In the genomic region with DNA sequence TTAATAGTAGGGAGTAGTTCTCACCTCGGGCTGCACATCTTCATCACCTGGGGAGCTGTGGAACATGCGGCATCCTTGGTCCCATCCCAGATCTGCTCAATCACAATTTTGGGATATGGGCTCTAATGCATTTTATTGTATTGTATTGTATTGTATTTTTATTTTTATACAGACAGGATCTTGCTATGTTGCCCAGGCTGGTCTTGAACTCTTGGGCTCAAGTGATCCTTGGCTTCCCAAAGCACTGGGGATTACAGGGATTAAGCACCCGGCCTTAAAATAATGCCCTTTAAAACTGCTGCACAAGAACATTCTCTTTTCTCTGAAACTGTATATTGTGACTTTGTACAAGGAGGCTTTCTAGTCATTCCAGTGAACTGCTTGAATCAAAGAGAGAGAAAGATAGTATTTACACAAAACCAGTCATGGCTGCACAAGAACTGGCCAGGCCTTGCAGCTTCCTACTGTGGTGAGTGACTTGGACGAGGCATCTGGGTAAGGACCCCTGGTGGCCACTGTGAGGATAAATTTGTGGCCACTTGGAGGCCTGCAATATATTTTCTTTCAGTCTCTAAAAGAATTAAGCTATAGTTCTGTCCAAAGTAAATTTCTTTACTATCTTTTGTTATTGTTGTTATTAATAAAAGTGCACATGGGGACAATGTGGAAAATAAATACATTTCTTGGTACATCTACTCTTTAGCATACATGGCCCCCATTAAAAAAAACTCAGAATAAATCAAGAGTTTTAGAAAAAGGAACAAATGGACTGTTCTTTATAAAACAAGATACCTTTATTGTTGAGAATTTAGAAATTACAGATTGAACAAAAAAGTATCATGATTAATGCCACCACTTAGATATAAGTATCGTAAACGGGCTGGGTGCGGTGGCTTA, we compare ENCODE assay signal across 8 cellular contexts. TPM values are rescaled to one million over a fixed set of nuclear protein-coding genes. Genes with fewer than 3 reads are reported as not detected.
A peak's percentile ranks its signal among the peaks of the same experiment; 100 is the strongest.
DNase-seq lines count a peak whose midpoint lies in the region; ATAC-seq, FAIRE-seq and TF ChIP-seq lines count a peak whose summit lies in the region.

No MANE protein-coding gene starts in this region.

- H3K36me3 ChIP-seq in SJCRH30 (peaks cover 2% of the 10 kb centered on the region; the same call in 1 of the 2 replicates), trophoblast cell (ENCODE audit: control insufficient read depth in 1 of 2, insufficient read depth in 2 of 2, low read length in 2 of 2) (peaks cover 0 to 2% of the 10 kb centered on the region in 2 experiments)

- H3K27ac ChIP-seq in SJCRH30 = no peak overlapping the region
- H3K27ac ChIP-seq in trophoblast cell (ENCODE audit: low read depth, low read length) = no peak overlapping the region

- no peaks in the 10 kb centered on the region for H3K27me3 Mint-ChIP-seq in CD14-positive monocyte (ENCODE audit: low read depth in 3 of 3)

- H3K9me3 Mint-ChIP-seq in CD14-positive monocyte = peaks cover 0 to 3% (median 0%) of the 10 kb centered on the region in 7 donors

- FAIRE-seq in urothelium cell line (lab: Jason Lieb, UNC) = no peak

- H3K27me3 ChIP-seq in SJCRH30 (no peaks in the 10 kb centered on the region), trophoblast cell (ENCODE audit: insufficient read depth, low read length) (no peaks in the 10 kb centered on the region)

- no peak overlapping the region for H3K4me2 ChIP-seq in trophoblast cell (ENCODE audit: low read length)

- no peak overlapping the region for H4K8ac ChIP-seq in trophoblast cell (ENCODE audit: low read depth, low read length)

- peak; percentile 88 for TF ChIP-seq CTCF in CD14-positive monocyte (IDR thresholded peaks at IDR 0.05)
- peak; percentile 91 for TF ChIP-seq CTCF in LNCAP (IDR thresholded peaks at IDR 0.05)

- no peak overlapping the region for H2BK12ac ChIP-seq in trophoblast cell (ENCODE audit: low read length)

- no peaks in the 10 kb centered on the region for H3K9me3 ChIP-seq in SJCRH30 (replicated peaks)
- H3K9me3 ChIP-seq in trophoblast cell (ENCODE audit: insufficient read depth, low read depth, low read length) = no peaks in the 10 kb centered on the region

- H2BK120ac ChIP-seq in trophoblast cell (ENCODE audit: insufficient read depth, low read length, poor library complexity) = no peak overlapping the region

- peak; percentile 60 for ATAC-seq in GM19452 (IDR thresholded peaks at IDR 0.05; ENCODE audit: unreplicated experiment)

- DNase-seq in CD14-positive monocyte (ENCODE audit: low spot score) = peak; percentile 64
- DNase-seq in SJCRH30 = peak; percentile 76 to 85
- peak; percentile 27 for DNase-seq in activated gamma-delta T cell treated with anti-CD3 and anti-CD28 coated beads, Interleukin-2, amount 50 U/mL, for 16 hours (ENCODE audit: low read depth)
- peak; percentile 56 for DNase-seq in germinal center (ENCODE audit: low spot score)
- DNase-seq in trophoblast cell = peak; percentile 76 to 87
- DNase-seq in urothelium cell line (ENCODE audit: low spot score) = peak; percentile 56

- no peak overlapping the region for H3K23ac ChIP-seq in trophoblast cell (ENCODE audit: low read length)

- H3K4me1 ChIP-seq in SJCRH30 = no peaks in the 10 kb centered on the region
- H3K4me1 ChIP-seq in trophoblast cell (ENCODE audit: control insufficient read depth in 1 of 2, insufficient read depth in 2 of 2, low read length in 2 of 2) = peaks cover 0 to 3% of the 10 kb centered on the region in 2 experiments

- no peak overlapping the region for H3K14ac ChIP-seq in trophoblast cell (ENCODE audit: low read length)

- H3K4me1 Mint-ChIP-seq in CD14-positive monocyte = peaks cover 6% of the 10 kb centered on the region

- intact Hi-C loops in CD14-positive monocyte (cut with micrococcal nuclease) = loop anchor here (2.0 to 10.0 kb wide), 4 partner anchors 162 to 930 kb away; no protein-coding TSS in a partner anchor

- no peak overlapping the region for H3K4ac ChIP-seq in trophoblast cell (ENCODE audit: low read depth, low read length)

- WGBS in trophoblast cell (ENCODE audit: extremely low coverage, insufficient coverage, insufficient read length) = no CpG with 5 or more reads among the region's 7 CpGs

- H3K79me1 ChIP-seq in trophoblast cell (ENCODE audit: low read length) = no peaks in the 10 kb centered on the region

- no peak overlapping the region for H3K4me3 Mint-ChIP-seq in CD14-positive monocyte

- no peak overlapping the region for H4K91ac ChIP-seq in trophoblast cell (ENCODE audit: low read depth, low read length)

- no peak overlapping the region for H2AK5ac ChIP-seq in trophoblast cell (ENCODE audit: low read length)

- H3K18ac ChIP-seq in trophoblast cell (ENCODE audit: low read length) = no peak overlapping the region

- no peak overlapping the region for H3K9ac ChIP-seq in trophoblast cell (ENCODE audit: low read length)

- no peak overlapping the region for H4K12ac ChIP-seq in trophoblast cell (ENCODE audit: low read depth, low read length)

- H3K27ac Mint-ChIP-seq in CD14-positive monocyte = no peak overlapping the region

- no peaks in the 10 kb centered on the region for H3K79me2 ChIP-seq in trophoblast cell (ENCODE audit: control insufficient read depth, insufficient read depth, low read length, poor library complexity)

- peaks cover 11 to 34% of the 10 kb centered on the region in 2 donors for H3K36me3 Mint-ChIP-seq in CD14-positive monocyte

- no peak overlapping the region for H2AFZ ChIP-seq in trophoblast cell (ENCODE audit: insufficient read depth, low read length, poor library complexity)

- no peak overlapping the region for H2BK5ac ChIP-seq in trophoblast cell (ENCODE audit: low read depth, low read length, poor library complexity)

- no peak overlapping the region for H3K4me3 ChIP-seq in SJCRH30
- no peak overlapping the region for H3K4me3 ChIP-seq in trophoblast cell (ENCODE audit: low read depth, low read length)

RNA-seq across cellular contexts. Expression of a gene that starts 48.0 kb away (rescaled TPM):
- polyA plus RNA-seq in CD14-positive monocyte = 10 to 100 TPM; 15.4 to 19.4 TPM
- 36.8 and 38.6 TPM in 2 replicates for total RNA-seq in SJCRH30 (2014; rRNA removed; shearing (Covaris generic))
- polyA plus RNA-seq in trophoblast cell (2013) = 26.9 and 28.1 TPM in 2 replicates

Comparison
In these comparisons a context has a peak if more than half of its experiments do, and no peak if none do; other contexts are left out.
1. DNase-seq: peak in every context shown above with its lines; median percentile 82 in trophoblast cell; 80 in SJCRH30; 64 in CD14-positive monocyte; 56 in germinal center; 56 in urothelium cell line; 27 in activated gamma-delta T cell treated with anti-CD3 and anti-CD28 coated beads, Interleukin-2, amount 50 U/mL, for 16 hours.